Comparison of ENCODE assay signal across 1 cellular context in genomic region chr17:50141026-50141749, GRCh38.
TF ChIP-seq lines count a peak whose summit lies in the region.

No MANE protein-coding gene starts in this region.

TF ChIP-seq in K562, 482 proteins besides CTCF, POLR2A, EP300 and RAD21:
- TF ChIP-seq ERF (CRISPR knock-in tag; IDR thresholded peaks at IDR 0.05) = no peak
- peak; percentile 57 for TF ChIP-seq ZNF121 (CRISPR knock-in tag; conservative IDR thresholded peaks at IDR 0.05)
- TF ChIP-seq TSC22D4 (tag; IDR thresholded peaks at IDR 0.05) = no peak
